ENCODE assay signal across 32 cellular contexts in genomic region chr4:53680588-53680987, GRCh38.
"Had no signal": no experiment of that assay in that cellular context is flagged by ENCODE, and none has a peak within 500 bp of the region (broad histone marks: within the 10 kb centered on the region; RNA-seq: fewer than 3 reads in every experiment).

No MANE protein-coding gene starts in this region.

- H3K4me1 ChIP-seq: body of pancreas, breast epithelium, colonic mucosa, foreskin keratinocyte had no signal

- H3K4me3 ChIP-seq: adrenal gland, body of pancreas, breast epithelium, cardiac muscle cell, colonic mucosa, gastrocnemius medialis, heart left ventricle had no signal

- H3K36me3 Mint-ChIP-seq: activated CD4-positive, alpha-beta memory T cell treated with anti-CD3 and anti-CD28 coated beads for 36 hours; activated CD8-positive, alpha-beta memory T cell treated with anti-CD3 and anti-CD28 coated beads, Interleukin-2, amount 10 ng/mL, durations not matched to agents 7 days and 5 days; activated naive CD4-positive, alpha-beta T cell treated with anti-CD3 and anti-CD28 coated beads, Interleukin-2, amount 50 U/mL, for 24 hours; activated naive CD8-positive, alpha-beta T cell treated with anti-CD3 and anti-CD28 coated beads for 36 hours had no signal

- H3K27me3 ChIP-seq: adrenal gland, body of pancreas, breast epithelium, cardiac muscle cell, colonic mucosa, gastrocnemius medialis, heart left ventricle had no signal

- H3K9me3 ChIP-seq: adrenal gland, body of pancreas, breast epithelium, colonic mucosa, gastrocnemius medialis had no signal

- H3K27ac ChIP-seq: adrenal gland, body of pancreas, breast epithelium, cardiac muscle cell, colonic mucosa, foreskin keratinocyte, gastrocnemius medialis, heart left ventricle had no signal

- H3K36me3 ChIP-seq: adrenal gland, breast epithelium, cardiac muscle cell, colonic mucosa, gastrocnemius medialis, heart left ventricle had no signal

- H3K9me3 Mint-ChIP-seq: activated CD4-positive, alpha-beta memory T cell treated with anti-CD3 and anti-CD28 coated beads for 36 hours; activated naive CD4-positive, alpha-beta T cell treated with anti-CD3 and anti-CD28 coated beads, Interleukin-2, amount 50 U/mL, for 24 hours; activated T-helper 1 cell treated with anti-CD3 and anti-CD28 coated beads, Interleukin-12 subunit alpha, Interleukin-12 subunit beta, Interleukin-2, Interleukin-4 antibody, amounts not matched to agents 30 ng/mL and 10 ng/mL and 1 ng/mL, durations not matched to agents 14 hours and 24 hours and 36 hours; activated T-helper 2 cell treated with anti-CD3 and anti-CD28 coated beads, Interferon-gamma antibody, Interleukin-2, Interleukin-4, amounts not matched to agents 10 μg/mL and 5 μg/mL and 100 μg/mL, durations not matched to agents 14 hours and 24 hours and 36 hours; endodermal cell had no signal

- DNase-seq: activated CD4-positive, alpha-beta memory T cell treated with anti-CD3 and anti-CD28 coated beads for 36 hours; activated CD4-positive, alpha-beta T cell treated with anti-CD3 and anti-CD28 coated beads for 36 hours; activated CD4-positive, alpha-beta T cell treated with anti-CD3 and anti-CD28 coated beads, Interleukin-2, amount 10 ng/mL, durations not matched to agents 24 days and 14 days; activated CD4-positive, CD25-positive, alpha-beta regulatory T cell; activated CD4-positive, CD25-positive, alpha-beta regulatory T cell treated with anti-CD3 and anti-CD28 coated beads, Interleukin-2, amount 50 U/mL, for 72 hours; activated CD8-positive, alpha-beta memory T cell treated with anti-CD3 and anti-CD28 coated beads, Interleukin-2, amount 10 ng/mL, durations not matched to agents 7 days and 5 days; activated CD8-positive, alpha-beta memory T cell treated with anti-CD3 and anti-CD28 coated beads, Interleukin-2, amount 50 U/mL, for 4 hours; activated CD8-positive, alpha-beta T cell treated with anti-CD3 and anti-CD28 coated beads, Interleukin-2, amount 10 ng/mL, durations not matched to agents 7 days and 5 days; activated effector memory CD4-positive, alpha-beta T cell treated with anti-CD3 and anti-CD28 coated beads, Interleukin-2, amount 50 U/mL, for 16 hours; activated naive CD4-positive, alpha-beta T cell treated with anti-CD3 and anti-CD28 coated beads for 36 hours; activated naive CD8-positive, alpha-beta T cell treated with anti-CD3 and anti-CD28 coated beads for 36 hours; activated naive CD8-positive, alpha-beta T cell treated with anti-CD3 and anti-CD28 coated beads, Interleukin-2, amount 50 U/mL, for 24 hours; activated T-cell treated with anti-CD3 and anti-CD28 coated beads, Interleukin-2, amount 50 U/mL, for 1 hour; activated T-cell treated with anti-CD3 and anti-CD28 coated beads, Interleukin-2, amount 50 U/mL, for 48 hours; adrenal gland; amygdala; body of pancreas; central memory CD4-positive, alpha-beta T cell; cerebellar nuclear complex; colonic mucosa; effector memory CD4-positive, alpha-beta T cell; endodermal cell; foreskin keratinocyte; gastrocnemius medialis; glutamatergic neuron; heart left ventricle; T-helper 2 cell had no signal

- H3K27ac Mint-ChIP-seq: activated CD4-positive, alpha-beta memory T cell treated with anti-CD3 and anti-CD28 coated beads for 36 hours; activated CD4-positive, alpha-beta T cell treated with anti-CD3 and anti-CD28 coated beads for 36 hours; activated CD4-positive, alpha-beta T cell treated with anti-CD3 and anti-CD28 coated beads, Interleukin-2, amount 10 ng/mL, durations not matched to agents 24 days and 14 days; activated CD8-positive, alpha-beta memory T cell treated with anti-CD3 and anti-CD28 coated beads, Interleukin-2, amount 10 ng/mL, durations not matched to agents 7 days and 5 days; activated CD8-positive, alpha-beta T cell treated with anti-CD3 and anti-CD28 coated beads, Interleukin-2, amount 10 ng/mL, durations not matched to agents 7 days and 5 days; activated naive CD4-positive, alpha-beta T cell treated with anti-CD3 and anti-CD28 coated beads for 36 hours; activated naive CD4-positive, alpha-beta T cell treated with anti-CD3 and anti-CD28 coated beads, Interleukin-2, amount 50 U/mL, for 24 hours; activated naive CD8-positive, alpha-beta T cell treated with anti-CD3 and anti-CD28 coated beads for 36 hours; activated naive CD8-positive, alpha-beta T cell treated with anti-CD3 and anti-CD28 coated beads, Interleukin-2, amount 50 U/mL, for 24 hours; activated T-helper 1 cell treated with anti-CD3 and anti-CD28 coated beads, Interleukin-12 subunit alpha, Interleukin-12 subunit beta, Interleukin-2, Interleukin-4 antibody, amounts not matched to agents 30 ng/mL and 10 ng/mL and 1 ng/mL, durations not matched to agents 14 hours and 24 hours and 36 hours; activated T-helper 2 cell treated with anti-CD3 and anti-CD28 coated beads, Interferon-gamma antibody, Interleukin-2, Interleukin-4, amounts not matched to agents 10 μg/mL and 5 μg/mL and 100 μg/mL, durations not matched to agents 14 hours and 24 hours and 36 hours; endodermal cell had no signal

- H3K4me1 Mint-ChIP-seq: activated CD4-positive, alpha-beta T cell treated with anti-CD3 and anti-CD28 coated beads for 36 hours; activated CD4-positive, alpha-beta T cell treated with anti-CD3 and anti-CD28 coated beads, Interleukin-2, amount 10 ng/mL, durations not matched to agents 24 days and 14 days; activated CD8-positive, alpha-beta memory T cell treated with anti-CD3 and anti-CD28 coated beads, Interleukin-2, amount 10 ng/mL, durations not matched to agents 7 days and 5 days; activated naive CD4-positive, alpha-beta T cell treated with anti-CD3 and anti-CD28 coated beads, Interleukin-2, amount 50 U/mL, for 24 hours; activated naive CD8-positive, alpha-beta T cell treated with anti-CD3 and anti-CD28 coated beads for 36 hours; endodermal cell had no signal

- H3K4me3 Mint-ChIP-seq: activated CD4-positive, alpha-beta memory T cell treated with anti-CD3 and anti-CD28 coated beads for 36 hours; activated CD4-positive, alpha-beta T cell treated with anti-CD3 and anti-CD28 coated beads for 36 hours; activated CD4-positive, alpha-beta T cell treated with anti-CD3 and anti-CD28 coated beads, Interleukin-2, amount 10 ng/mL, durations not matched to agents 24 days and 14 days; activated CD8-positive, alpha-beta memory T cell treated with anti-CD3 and anti-CD28 coated beads, Interleukin-2, amount 10 ng/mL, durations not matched to agents 7 days and 5 days; activated CD8-positive, alpha-beta T cell treated with anti-CD3 and anti-CD28 coated beads, Interleukin-2, amount 10 ng/mL, durations not matched to agents 7 days and 5 days; activated naive CD4-positive, alpha-beta T cell treated with anti-CD3 and anti-CD28 coated beads for 36 hours; activated naive CD4-positive, alpha-beta T cell treated with anti-CD3 and anti-CD28 coated beads, Interleukin-2, amount 50 U/mL, for 24 hours; activated naive CD8-positive, alpha-beta T cell treated with anti-CD3 and anti-CD28 coated beads for 36 hours; activated naive CD8-positive, alpha-beta T cell treated with anti-CD3 and anti-CD28 coated beads, Interleukin-2, amount 50 U/mL, for 24 hours; activated T-helper 1 cell treated with anti-CD3 and anti-CD28 coated beads, Interleukin-12 subunit alpha, Interleukin-12 subunit beta, Interleukin-2, Interleukin-4 antibody, amounts not matched to agents 30 ng/mL and 10 ng/mL and 1 ng/mL, durations not matched to agents 14 hours and 24 hours and 36 hours; endodermal cell had no signal
